34 cellular contexts compared by ENCODE assay signal in the genomic region with DNA sequence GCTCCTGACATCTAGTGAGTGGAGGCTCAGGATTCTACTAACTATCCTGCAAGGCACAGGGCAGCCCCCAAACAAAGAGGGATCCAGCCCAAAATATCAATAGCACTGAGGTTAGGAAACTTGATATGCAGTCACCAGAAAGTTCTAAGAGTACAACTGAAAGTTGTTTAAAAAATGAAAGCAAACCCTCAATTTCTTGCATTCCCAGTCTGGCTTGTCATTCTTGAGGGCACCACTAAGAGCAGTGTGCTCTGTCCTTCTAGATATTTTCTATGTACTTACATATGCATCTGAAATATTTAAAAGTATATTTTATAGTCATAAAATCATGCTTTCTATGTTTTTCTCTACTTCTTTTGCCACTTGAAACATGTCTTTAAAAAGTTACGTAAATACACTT. TPM values are rescaled to one million over a fixed set of nuclear protein-coding genes. Genes with fewer than 3 reads are reported as not detected.
"Had no signal": no experiment of that assay in that cellular context is flagged by ENCODE, and none has a peak within 500 bp of the region (broad histone marks: within the 10 kb centered on the region; RNA-seq: fewer than 3 reads in every experiment).

No MANE protein-coding gene starts in this region.

- DNase-seq: activated CD4-positive, alpha-beta memory T cell treated with anti-CD3 and anti-CD28 coated beads, Interleukin-2, amount 10 ng/mL, durations not matched to agents 7 days and 5 days; activated CD4-positive, alpha-beta T cell treated with anti-CD3 and anti-CD28 coated beads for 1 hour; activated CD4-positive, alpha-beta T cell treated with anti-CD3 and anti-CD28 coated beads for 48 hours; activated CD4-positive, CD25-positive, alpha-beta regulatory T cell; activated CD8-positive, alpha-beta memory T cell treated with anti-CD3 and anti-CD28 coated beads for 24 hours; activated CD8-positive, alpha-beta memory T cell treated with anti-CD3 and anti-CD28 coated beads, Interleukin-2, amount 10 ng/mL, durations not matched to agents 7 days and 5 days; activated CD8-positive, alpha-beta memory T cell treated with anti-CD3 and anti-CD28 coated beads, Interleukin-2, amount 50 U/mL, for 48 hours; activated effector memory CD4-positive, alpha-beta T cell treated with Interleukin-2 at 50 U/mL for 16 hours; activated naive CD4-positive, alpha-beta T cell treated with anti-CD3 and anti-CD28 coated beads, Interleukin-2, amount 10 ng/mL, durations not matched to agents 7 days and 5 days; activated naive CD8-positive, alpha-beta T cell treated with anti-CD3 and anti-CD28 coated beads, Interleukin-2, amount 50 U/mL, for 24 hours; activated T-cell treated with anti-CD3 and anti-CD28 coated beads, Interleukin-2, amount 50 U/mL, for 48 hours; anterior cingulate cortex; caudate nucleus; NCI-H1105; NCI-H1417 treated with DMSO at 0.1 percent for 48 hours; NCI-H1694; NCI-H1930; NCI-H2081 treated with DMSO at 0.1 percent for 48 hours; NCI-H226; NCI-H524 treated with DMSO at 0.1 percent for 48 hours; SHP77; SJCRH30; T1000; WERI-Rb-1 had no signal

- H3K4me1 ChIP-seq: SJCRH30 had no signal

- H3K4me1 Mint-ChIP-seq: activated naive CD4-positive, alpha-beta T cell treated with anti-CD3 and anti-CD28 coated beads, Interleukin-2, amount 10 ng/mL, durations not matched to agents 7 days and 5 days; brain had no signal

- H3K27ac ChIP-seq: SJCRH30, SK-N-MC, WERI-Rb-1 had no signal

- H3K4me3 Mint-ChIP-seq: activated CD4-positive, alpha-beta memory T cell treated with anti-CD3 and anti-CD28 coated beads, Interleukin-2, amount 10 ng/mL, durations not matched to agents 7 days and 5 days; activated CD8-positive, alpha-beta memory T cell treated with anti-CD3 and anti-CD28 coated beads, Interleukin-2, amount 10 ng/mL, durations not matched to agents 7 days and 5 days; activated naive CD4-positive, alpha-beta T cell treated with anti-CD3 and anti-CD28 coated beads, Interleukin-2, amount 10 ng/mL, durations not matched to agents 7 days and 5 days; activated naive CD8-positive, alpha-beta T cell; activated naive CD8-positive, alpha-beta T cell treated with anti-CD3 and anti-CD28 coated beads, Interleukin-2, amount 50 U/mL, for 24 hours; brain had no signal

- ATAC-seq: activated CD8-positive, alpha-beta memory T cell treated with anti-CD3 and anti-CD28 coated beads, Interleukin-2, amount 10 ng/mL, durations not matched to agents 7 days and 5 days; activated naive CD8-positive, alpha-beta T cell treated with anti-CD3 and anti-CD28 coated beads, Interleukin-2, amount 50 U/mL, for 24 hours; Panc1 had no signal

- H3K4me3 ChIP-seq: SJCRH30, SK-N-MC had no signal

- H3K27me3 Mint-ChIP-seq: activated CD4-positive, alpha-beta memory T cell treated with anti-CD3 and anti-CD28 coated beads, Interleukin-2, amount 10 ng/mL, durations not matched to agents 7 days and 5 days; activated CD8-positive, alpha-beta memory T cell treated with anti-CD3 and anti-CD28 coated beads, Interleukin-2, amount 10 ng/mL, durations not matched to agents 7 days and 5 days; activated naive CD4-positive, alpha-beta T cell treated with anti-CD3 and anti-CD28 coated beads, Interleukin-2, amount 10 ng/mL, durations not matched to agents 7 days and 5 days had no signal

- H3K27ac Mint-ChIP-seq: activated CD4-positive, alpha-beta memory T cell treated with anti-CD3 and anti-CD28 coated beads, Interleukin-2, amount 10 ng/mL, durations not matched to agents 7 days and 5 days; activated CD8-positive, alpha-beta memory T cell treated with anti-CD3 and anti-CD28 coated beads, Interleukin-2, amount 10 ng/mL, durations not matched to agents 7 days and 5 days; activated naive CD4-positive, alpha-beta T cell treated with anti-CD3 and anti-CD28 coated beads, Interleukin-2, amount 10 ng/mL, durations not matched to agents 7 days and 5 days; activated naive CD8-positive, alpha-beta T cell; activated naive CD8-positive, alpha-beta T cell treated with anti-CD3 and anti-CD28 coated beads, Interleukin-2, amount 50 U/mL, for 24 hours; brain had no signal

- H3K9me3 ChIP-seq: SJCRH30 had no signal

- H3K36me3 Mint-ChIP-seq: activated naive CD4-positive, alpha-beta T cell treated with anti-CD3 and anti-CD28 coated beads, Interleukin-2, amount 10 ng/mL, durations not matched to agents 7 days and 5 days; brain had no signal

RNA-seq across cellular contexts. Expression of a gene that starts 35.9 kb away (rescaled TPM):
- total RNA-seq: activated CD4-positive, alpha-beta memory T cell treated with anti-CD3 and anti-CD28 coated beads, Interleukin-2, amount 10 ng/mL, durations not matched to agents 7 days and 5 days; activated CD8-positive, alpha-beta memory T cell treated with anti-CD3 and anti-CD28 coated beads, Interleukin-2, amount 10 ng/mL, durations not matched to agents 7 days and 5 days; bronchial epithelial cell; M059J; NCI-H460; RPMI7951; SJCRH30; T-helper 1 cell treated with Interleukin-12 subunit alpha and Interleukin-12 subunit beta and Interleukin-4 antibody, amounts not matched to agents 30 ng/mL and 1 ng/mL, for 36 hours; T-helper 2 cell treated with Interferon-gamma antibody and Interleukin-4, amounts not matched to agents 100 ng/mL and 5 ng/mL, for 36 hours had no signal

RNA-seq across cellular contexts. Expression of a gene that starts 41.4 kb away (rescaled TPM):
- total RNA-seq: activated CD4-positive, alpha-beta memory T cell treated with anti-CD3 and anti-CD28 coated beads, Interleukin-2, amount 10 ng/mL, durations not matched to agents 7 days and 5 days; activated CD8-positive, alpha-beta memory T cell treated with anti-CD3 and anti-CD28 coated beads, Interleukin-2, amount 10 ng/mL, durations not matched to agents 7 days and 5 days; bronchial epithelial cell; M059J; NCI-H460; RPMI7951; SJCRH30; T-helper 1 cell treated with Interleukin-12 subunit alpha and Interleukin-12 subunit beta and Interleukin-4 antibody, amounts not matched to agents 30 ng/mL and 1 ng/mL, for 36 hours; T-helper 2 cell treated with Interferon-gamma antibody and Interleukin-4, amounts not matched to agents 100 ng/mL and 5 ng/mL, for 36 hours had no signal
